In the genomic region with DNA sequence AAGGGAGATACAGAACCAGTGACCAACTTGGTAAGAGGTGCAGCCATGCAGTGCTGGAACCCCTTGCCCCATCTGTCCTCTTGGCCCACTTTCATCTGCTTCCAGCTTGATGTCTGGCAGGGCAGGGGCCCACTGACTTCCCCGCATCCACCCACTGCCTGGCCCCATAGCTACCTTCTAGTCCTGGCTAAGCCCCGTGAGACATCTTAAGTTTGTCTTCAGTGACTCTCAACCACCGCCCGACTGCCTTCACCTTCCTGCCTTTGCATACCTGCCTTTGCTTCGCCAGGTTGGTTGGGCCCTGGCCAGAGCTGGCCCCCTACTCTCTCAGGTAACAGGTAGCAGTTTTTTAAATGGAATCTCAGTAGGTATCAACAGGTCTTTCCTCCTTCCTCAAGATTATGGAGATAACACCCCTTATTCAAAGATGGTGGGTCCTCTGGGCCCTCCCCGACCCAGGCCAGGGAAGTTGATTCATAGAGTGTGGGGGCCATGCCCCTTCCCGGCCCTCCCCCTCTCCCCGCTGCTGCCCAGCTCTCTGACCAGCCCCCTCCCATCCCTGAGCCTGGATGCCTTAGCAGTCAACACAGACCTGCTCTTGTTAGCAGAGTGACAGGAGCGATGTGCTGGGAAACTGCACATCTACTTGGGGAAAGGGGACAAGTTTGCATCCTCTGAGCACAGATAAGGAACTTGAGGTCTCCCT, we compare ENCODE assay signal across 10 cellular contexts. TPM values are rescaled to one million over a fixed set of nuclear protein-coding genes. Genes with fewer than 3 reads are reported as not detected.
A peak's percentile ranks its signal among the peaks of the same experiment; 100 is the strongest.
DNase-seq lines count a peak whose midpoint lies in the region; ATAC-seq and TF ChIP-seq lines count a peak whose summit lies in the region.
"Had no signal": no experiment of that assay in that cellular context is flagged by ENCODE, and none has a peak within 500 bp of the region (broad histone marks: within the 10 kb centered on the region; RNA-seq: fewer than 3 reads in every experiment).

No MANE protein-coding gene starts in this region.

- H3K36me3 Mint-ChIP-seq in activated naive CD4-positive, alpha-beta T cell treated with anti-CD3 and anti-CD28 coated beads, Interleukin-2, amount 50 U/mL, for 72 hours: peaks cover 13 to 59% of the 10 kb centered on the region in 2 donors

- peak overlapping the region; percentile 95 for H3K27ac ChIP-seq in upper lobe of right lung

- H3K4me3 ChIP-seq in mucosa of descending colon (no peak overlapping the region), upper lobe of right lung (peak overlapping the region; percentile 92)

- ATAC-seq in left ventricle myocardium superior: no peak
- no peak for ATAC-seq in activated naive CD4-positive, alpha-beta T cell treated with anti-CD3 and anti-CD28 coated beads, Interleukin-2, amount 50 U/mL, for 72 hours
- ATAC-seq in mucosa of descending colon: no peak
- ATAC-seq in upper lobe of right lung: no peak

- H3K9me3 ChIP-seq in mucosa of descending colon: no peaks in the 10 kb centered on the region
- H3K9me3 ChIP-seq in upper lobe of right lung: no peaks in the 10 kb centered on the region
- H3K9me3 ChIP-seq: adrenal gland had no signal

- no peaks in the 10 kb centered on the region for H3K27me3 ChIP-seq in upper lobe of right lung
- H3K27me3 ChIP-seq: adrenal gland had no signal

- peak overlapping the region; percentile 99 for H3K27ac Mint-ChIP-seq in activated naive CD4-positive, alpha-beta T cell treated with anti-CD3 and anti-CD28 coated beads, Interleukin-2, amount 50 U/mL, for 72 hours

- DNase-seq in cardiac septum (ENCODE audit: low spot score): peak; percentile 49
- no peak for DNase-seq in left ventricle myocardium superior
- DNase-seq in activated naive CD4-positive, alpha-beta T cell treated with anti-CD3 and anti-CD28 coated beads, Interleukin-2, amount 50 U/mL, for 72 hours (ENCODE audit: low spot score in 2 of 2): no peak
- peak in 2 of 3 donors; percentile 28 to 50 for DNase-seq in mucosa of descending colon
- peak; percentile 53 for DNase-seq in upper lobe of right lung
- DNase-seq in cerebellar cortex (ENCODE audit: low spot score): no peak
- DNase-seq in NCI-H2081 (lab: John Stamatoyannopoulos, UW): no peak
- no peak for DNase-seq in NCI-H146 (lab: John Stamatoyannopoulos, UW)

- H3K36me3 ChIP-seq in mucosa of descending colon (ENCODE audit: low read depth) (no peaks in the 10 kb centered on the region), upper lobe of right lung (peaks cover 9% of the 10 kb centered on the region)
- H3K36me3 ChIP-seq: adrenal gland had no signal

- intact Hi-C loops in cardiac septum (cut with DNase I) (no loop called here), left ventricle myocardium superior (cut with micrococcal nuclease) (no loop called here), mucosa of descending colon (cut with DNase I, micrococcal nuclease) (no loop called here), upper lobe of right lung (cut with DNase I) (no loop called here)

- H3K4me1 ChIP-seq in mucosa of descending colon (ENCODE audit: low read depth): peaks cover 27% of the 10 kb centered on the region
- peaks cover 36% of the 10 kb centered on the region for H3K4me1 ChIP-seq in upper lobe of right lung

- H3K9me3 Mint-ChIP-seq in activated naive CD4-positive, alpha-beta T cell treated with anti-CD3 and anti-CD28 coated beads, Interleukin-2, amount 50 U/mL, for 72 hours: no peaks in the 10 kb centered on the region

- TF ChIP-seq CTCF in mucosa of descending colon (IDR thresholded peaks at IDR 0.05) (no peak), upper lobe of right lung (IDR thresholded peaks at IDR 0.05) (no peak)

RNA-seq across cellular contexts. Expression of a gene that starts 2.8 kb away (rescaled TPM):
- 79.4 TPM for total RNA-seq in cardiac septum
- 6.9 TPM for total RNA-seq in left ventricle myocardium superior
- 100 to 1,000 TPM in 1 of 2 donors, 10 to 100 TPM in 1; 51.5 to 348 TPM for total RNA-seq in activated naive CD4-positive, alpha-beta T cell treated with anti-CD3 and anti-CD28 coated beads, Interleukin-2, amount 50 U/mL, for 72 hours
- 10 to 100 TPM in 2 of 3 donors, 1 to 10 TPM in 1; 4.8 to 17.6 (median 10.3) TPM for total RNA-seq in mucosa of descending colon
- total RNA-seq in upper lobe of right lung: 32.8 TPM

RNA-seq across cellular contexts. Expression of a gene that starts 34.2 kb away (rescaled TPM):
- total RNA-seq in cardiac septum (not detected), left ventricle myocardium superior (not detected), mucosa of descending colon (1 to 10 TPM; 2.1 to 5.2 (median 2.3) TPM), upper lobe of right lung (0.29 TPM)
- total RNA-seq in activated naive CD4-positive, alpha-beta T cell treated with anti-CD3 and anti-CD28 coated beads, Interleukin-2, amount 50 U/mL, for 72 hours: 1 to 10 TPM in 1 of 2 donors, under 1 TPM in 1; 0.14 to 2.2 TPM
- total RNA-seq: pulmonary artery endothelial cell had no signal

Comparison
In these comparisons a context has a peak if more than half of its experiments do, and no peak if none do; other contexts are left out.
1. DNase-seq: peak in cardiac septum (single experiment), mucosa of descending colon (2 of 3) and upper lobe of right lung (single experiment); none in left ventricle myocardium superior (single experiment), activated naive CD4-positive, alpha-beta T cell treated with anti-CD3 and anti-CD28 coated beads, Interleukin-2, amount 50 U/mL, for 72 hours (0 of 2), cerebellar cortex (single experiment), NCI-H2081 (0 of 2) and NCI-H146 (single experiment).